In the genomic region with DNA sequence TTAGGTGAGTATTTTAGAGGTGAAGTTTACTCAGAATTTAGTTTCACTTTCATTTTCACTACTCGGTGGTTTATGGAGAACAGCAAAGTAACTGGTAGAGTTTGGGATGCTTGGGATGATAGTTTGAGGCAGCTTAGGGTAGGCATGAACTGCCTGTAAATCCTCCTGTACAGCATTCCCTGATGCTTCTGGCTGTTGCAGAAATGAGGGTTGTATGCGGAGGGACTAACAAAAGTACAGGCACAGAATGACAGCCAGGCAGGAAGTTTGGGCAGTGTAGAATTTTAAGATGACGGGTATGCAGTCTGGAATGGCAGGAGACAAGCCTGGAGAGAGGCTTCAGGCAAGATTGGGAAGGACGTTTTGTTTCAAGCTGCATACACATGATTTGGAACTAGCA, we compare ENCODE assay signal across 9 cellular contexts. TPM values are rescaled to one million over a fixed set of nuclear protein-coding genes. Genes with fewer than 3 reads are reported as not detected.
DNase-seq lines count a peak whose midpoint lies in the region; ATAC-seq and TF ChIP-seq lines count a peak whose summit lies in the region.
"Had no signal": no experiment of that assay in that cellular context is flagged by ENCODE, and none has a peak within 500 bp of the region (broad histone marks: within the 10 kb centered on the region; RNA-seq: fewer than 3 reads in every experiment).

No MANE protein-coding gene starts in this region.

- intact Hi-C loops in thyroid gland (cut with DNase I): no loop called here

- no peaks in the 10 kb centered on the region for H3K9me3 Mint-ChIP-seq in activated CD4-positive, alpha-beta T cell treated with anti-CD3 and anti-CD28 coated beads, Interleukin-2, amount 10 ng/mL, durations not matched to agents 7 days and 5 days

- H3K36me3 Mint-ChIP-seq in activated CD4-positive, alpha-beta T cell treated with anti-CD3 and anti-CD28 coated beads, Interleukin-2, amount 10 ng/mL, durations not matched to agents 7 days and 5 days (ENCODE audit: low read depth): peaks cover 72% of the 10 kb centered on the region

- no peaks in the 10 kb centered on the region for H3K9me3 ChIP-seq in thyroid gland

- peaks cover 9 to 14% of the 10 kb centered on the region in 2 donors for H3K36me3 ChIP-seq in thyroid gland

- H3K27me3 ChIP-seq in thyroid gland: no peaks in the 10 kb centered on the region

- DNase-seq in activated CD4-positive, alpha-beta T cell treated with anti-CD3 and anti-CD28 coated beads, Interleukin-2, amount 10 ng/mL, durations not matched to agents 7 days and 5 days: no peak
- no peak for DNase-seq in activated CD4-positive, alpha-beta T cell treated with anti-CD3 and anti-CD28 coated beads, Interleukin-2, amount 50 U/mL, for 4 hours
- DNase-seq in astrocyte of the hippocampus (ENCODE audit: low read depth, low spot score) (peak; percentile 34), kidney tubule cell (ENCODE audit: low spot score) (peak; percentile 8), thyroid gland (no peak), GM19238 (ENCODE audit: insufficient read length, low spot score) (no peak), NCI-H146 (lab: John Stamatoyannopoulos, UW) (no peak)
- DNase-seq: NCI-H2171 had no signal

- no peak for TF ChIP-seq POLR2A in thyroid gland (IDR thresholded peaks at IDR 0.05)

- peaks cover 13 to 18% of the 10 kb centered on the region in 2 donors for H3K4me1 ChIP-seq in thyroid gland

- peaks cover 46% of the 10 kb centered on the region for H3K4me1 Mint-ChIP-seq in activated CD4-positive, alpha-beta T cell treated with anti-CD3 and anti-CD28 coated beads, Interleukin-2, amount 10 ng/mL, durations not matched to agents 7 days and 5 days

- no peak for TF ChIP-seq CTCF in thyroid gland (IDR thresholded peaks at IDR 0.05)

- H3K27ac Mint-ChIP-seq in activated CD4-positive, alpha-beta T cell treated with anti-CD3 and anti-CD28 coated beads, Interleukin-2, amount 10 ng/mL, durations not matched to agents 7 days and 5 days: peak overlapping the region; percentile 75

- H3K27ac ChIP-seq in thyroid gland: peak overlapping the region; percentile 31 to 72 (median 42)

- ATAC-seq in HG02870 (IDR thresholded peaks at IDR 0.05; ENCODE audit: unreplicated experiment): no peak

- peak overlapping the region in 1 of 3 donors; percentile 1 for H3K4me3 ChIP-seq in thyroid gland (replicated peaks in 1 of 3)

- POLR2A ChIA-PET in activated CD4-positive, alpha-beta T cell treated with anti-CD3 and anti-CD28 coated beads, Interleukin-2, amount 10 ng/mL, durations not matched to agents 7 days and 5 days (lab: Charles Lee): no interaction called here

- CTCF ChIA-PET in activated CD4-positive, alpha-beta T cell treated with anti-CD3 and anti-CD28 coated beads, Interleukin-2, amount 10 ng/mL, durations not matched to agents 7 days and 5 days (lab: Charles Lee): interaction anchor here (1.5 kb wide), 1 partner anchor 10 kb away, joined by 4 read pairs; no protein-coding TSS in a partner anchor

- H3K27me3 Mint-ChIP-seq in activated CD4-positive, alpha-beta T cell treated with anti-CD3 and anti-CD28 coated beads, Interleukin-2, amount 10 ng/mL, durations not matched to agents 7 days and 5 days: no peaks in the 10 kb centered on the region

- H3K4me3 Mint-ChIP-seq in activated CD4-positive, alpha-beta T cell treated with anti-CD3 and anti-CD28 coated beads, Interleukin-2, amount 10 ng/mL, durations not matched to agents 7 days and 5 days: peak overlapping the region; percentile 74

- 47 to 64% methylated on average over 4 of the region's 4 CpGs for WGBS in thyroid gland, 2 donors

RNA-seq across cellular contexts. Expression of gene FAM120AOS, which starts 48.0 kb away (rescaled TPM):
- 10 to 100 TPM; 34.9 to 35.4 TPM for total RNA-seq in activated CD4-positive, alpha-beta T cell treated with anti-CD3 and anti-CD28 coated beads, Interleukin-2, amount 10 ng/mL, durations not matched to agents 7 days and 5 days
- 10 to 100 TPM; 68.5 to 92.7 (median 80.8) TPM for total RNA-seq in thyroid gland

RNA-seq across cellular contexts. Expression of gene FAM120A, which starts 49.9 kb away (rescaled TPM):
- total RNA-seq in activated CD4-positive, alpha-beta T cell treated with anti-CD3 and anti-CD28 coated beads, Interleukin-2, amount 10 ng/mL, durations not matched to agents 7 days and 5 days: 100 to 1,000 TPM; 118 to 135 TPM
- 100 to 1,000 TPM in 3 of 4 donors, 10 to 100 TPM in 1; 78.1 to 118 (median 111) TPM for total RNA-seq in thyroid gland

Comparison
In these comparisons a context has a peak if more than half of its experiments do, and no peak if none do; other contexts are left out.
1. DNase-seq: peak in astrocyte of the hippocampus (single experiment) and kidney tubule cell (single experiment); none in activated CD4-positive, alpha-beta T cell treated with anti-CD3 and anti-CD28 coated beads, Interleukin-2, amount 10 ng/mL, durations not matched to agents 7 days and 5 days (single experiment), activated CD4-positive, alpha-beta T cell treated with anti-CD3 and anti-CD28 coated beads, Interleukin-2, amount 50 U/mL, for 4 hours (0 of 2), thyroid gland (0 of 2), GM19238 (single experiment) and NCI-H146 (single experiment).